Comparison of ENCODE assay signal across 9 cellular contexts in the genomic region with DNA sequence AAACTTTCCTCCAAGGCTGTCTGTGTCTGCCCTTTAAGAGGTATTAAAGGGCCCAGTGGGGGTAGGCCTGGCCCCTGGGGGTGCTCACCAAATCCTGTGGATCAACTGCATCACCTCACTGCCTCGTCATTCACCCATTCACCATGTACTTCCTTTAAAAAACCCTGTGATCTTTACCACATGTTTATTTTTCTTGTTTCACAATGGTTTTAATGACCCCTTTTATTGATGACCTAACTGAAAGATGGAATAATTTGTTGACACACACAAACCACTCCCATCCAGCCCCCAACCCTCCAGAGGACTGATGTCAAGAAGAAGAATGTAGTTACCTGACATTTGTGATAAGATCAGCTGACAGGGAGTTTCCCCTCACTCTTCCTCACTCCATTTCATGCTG. TPM values are rescaled to one million over a fixed set of nuclear protein-coding genes. Genes with fewer than 3 reads are reported as not detected.
A peak's percentile ranks its signal among the peaks of the same experiment; 100 is the strongest.
DNase-seq lines count a peak whose midpoint lies in the region; ATAC-seq and TF ChIP-seq lines count a peak whose summit lies in the region.
"Had no signal": no experiment of that assay in that cellular context is flagged by ENCODE, and none has a peak within 500 bp of the region (broad histone marks: within the 10 kb centered on the region; RNA-seq: fewer than 3 reads in every experiment).

No MANE protein-coding gene starts in this region.

- H3K9me3 Mint-ChIP-seq in CD8-positive, alpha-beta T cell, result no peaks in the 10 kb centered on the region

- H3K27ac Mint-ChIP-seq in CD8-positive, alpha-beta T cell, result peak overlapping the region; percentile 57

- H3K4me1 ChIP-seq in CD8-positive, alpha-beta T cell (ENCODE audit: insufficient read depth, low read length), result peaks cover 13% of the 10 kb centered on the region
- H3K4me1 ChIP-seq: psoas muscle had no signal

- peak in 2 of 7 experiments; percentile 17 to 55 for DNase-seq in CD8-positive, alpha-beta T cell
- peak; percentile 88 for DNase-seq in NCI-H748 (lab: John Stamatoyannopoulos, UW; ENCODE audit: unreplicated experiment)
- peak; percentile 50 for DNase-seq in glomerular visceral epithelial cell (ENCODE audit: extremely low spot score)
- DNase-seq in effector CD8-positive, alpha-beta T cell (lab: John Stamatoyannopoulos, UW), result no peak
- DNase-seq in omental fat pad (ENCODE audit: low spot score), result no peak
- no peak for DNase-seq in medulla oblongata (ENCODE audit: extremely low spot score)
- DNase-seq: psoas muscle had no signal

- no peaks in the 10 kb centered on the region for H3K36me3 ChIP-seq in CD8-positive, alpha-beta T cell (ENCODE audit: insufficient read depth, low read length)

- POLR2A ChIA-PET in CD8-positive, alpha-beta T cell (lab: Charles Lee), result no interaction called here

- no peak overlapping the region for H3K27ac ChIP-seq in CD8-positive, alpha-beta T cell (ENCODE audit: low read depth, low read length)
- H3K27ac ChIP-seq: psoas muscle had no signal

- H3K27me3 Mint-ChIP-seq in CD8-positive, alpha-beta T cell (ENCODE audit: low read depth), result no peaks in the 10 kb centered on the region

- CTCF ChIA-PET in CD8-positive, alpha-beta T cell (lab: Charles Lee), result interaction anchor here (0.9 to 4.4 kb wide), 3 partner anchors 8 to 367 kb away, joined by 3 to 23 read pairs (median 3); no protein-coding TSS in a partner anchor

- peak; percentile 88 for ATAC-seq in CD8-positive, alpha-beta T cell
- ATAC-seq in GM19463 (IDR thresholded peaks at IDR 0.05; ENCODE audit: unreplicated experiment), result peak; percentile 17
- no peak for ATAC-seq in omental fat pad (ENCODE audit: low FRiP score)
- no peak for ATAC-seq in GM19452 (IDR thresholded peaks at IDR 0.05; ENCODE audit: unreplicated experiment)
- ATAC-seq: psoas muscle had no signal

- no peak overlapping the region for H3K4me3 ChIP-seq in CD8-positive, alpha-beta T cell (ENCODE audit: low read depth, low read length)
- H3K4me3 ChIP-seq: psoas muscle had no signal

- H3K4me3 Mint-ChIP-seq in CD8-positive, alpha-beta T cell, result peak overlapping the region; percentile 56

- intact Hi-C loops in CD8-positive, alpha-beta T cell (cut with DNase I, micrococcal nuclease), result no loop called here

- no peaks in the 10 kb centered on the region for H3K27me3 ChIP-seq in CD8-positive, alpha-beta T cell (ENCODE audit: insufficient read depth, low read length)

- no peaks in the 10 kb centered on the region for H3K36me3 Mint-ChIP-seq in CD8-positive, alpha-beta T cell

- TF ChIP-seq CTCF in CD8-positive, alpha-beta T cell (IDR thresholded peaks at IDR 0.05), result no peak
- no peak for TF ChIP-seq CTCF in omental fat pad (IDR thresholded peaks at IDR 0.05)

- H3K9me3 ChIP-seq in CD8-positive, alpha-beta T cell (ENCODE audit: low read length), result no peaks in the 10 kb centered on the region
- H3K9me3 ChIP-seq: psoas muscle had no signal

- peaks cover 15% of the 10 kb centered on the region for H3K4me1 Mint-ChIP-seq in CD8-positive, alpha-beta T cell (ENCODE audit: low read depth)

RNA-seq across cellular contexts. Expression of a gene that starts 40.8 kb away (rescaled TPM):
- total RNA-seq in CD8-positive, alpha-beta T cell, result not detected
- 10 to 100 TPM in 1 of 4 donors, 1 to 10 TPM in 3; 2.2 to 12.6 (median 5.7) TPM for total RNA-seq in omental fat pad

Comparison
In these comparisons a context has a peak if more than half of its experiments do, and no peak if none do; other contexts are left out.
1. ATAC-seq: peak in CD8-positive, alpha-beta T cell (single experiment) and GM19463 (single experiment); none in omental fat pad (single experiment) and GM19452 (single experiment).
2. DNase-seq: peak in NCI-H748 (single experiment) and glomerular visceral epithelial cell (single experiment); none in effector CD8-positive, alpha-beta T cell (single experiment), omental fat pad (single experiment) and medulla oblongata (single experiment).